ENCODE assay signal across 19 cellular contexts in the genomic region with DNA sequence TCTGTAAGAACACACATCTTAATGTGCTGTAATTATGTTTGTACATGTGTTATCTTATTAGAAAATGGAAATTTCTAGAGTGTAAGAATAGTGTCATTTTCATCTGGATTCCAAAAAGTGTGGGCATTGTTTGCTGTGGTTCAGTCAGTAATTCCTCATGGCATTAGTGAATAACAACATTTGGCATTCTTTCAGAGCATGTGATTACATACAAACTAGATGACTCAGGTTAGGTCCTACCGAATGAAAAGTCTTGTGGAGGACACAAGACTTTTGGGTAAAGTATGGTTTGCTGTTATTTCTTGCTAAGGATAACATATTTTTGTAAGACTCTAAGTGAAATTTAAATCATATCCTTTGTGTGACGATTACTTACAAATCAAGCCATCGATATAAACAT.
DNase-seq lines count a peak whose midpoint lies in the region; ATAC-seq and TF ChIP-seq lines count a peak whose summit lies in the region.
"Had no signal": no experiment of that assay in that cellular context is flagged by ENCODE, and none has a peak within 500 bp of the region (broad histone marks: within the 10 kb centered on the region; RNA-seq: fewer than 3 reads in every experiment).

No MANE protein-coding gene starts in this region.

- H3K4me3 ChIP-seq in AG04450 (ENCODE audit: low read depth, low read length) (no peak overlapping the region), choroid plexus epithelial cell (ENCODE audit: low read depth, low read length) (no peak overlapping the region), mesenchymal stem cell (ENCODE audit: insufficient read depth in 1 of 2, low read depth in 1 of 2, low read length in 2 of 2) (no peak overlapping the region)
- H3K4me3 ChIP-seq: colonic mucosa, suprapubic skin had no signal

- POLR2A ChIA-PET in AG04450 (lab: Yijun Ruan, JAX), result no interaction called here

- no peak overlapping the region for H4K8ac ChIP-seq in mesenchymal stem cell (ENCODE audit: low read length)

- H3K9ac ChIP-seq in mesenchymal stem cell (ENCODE audit: low read length), result no peak overlapping the region

- no peak overlapping the region for H2BK12ac ChIP-seq in mesenchymal stem cell (ENCODE audit: low read length in 2 of 2)

- CTCF ChIA-PET in AG04450 (lab: Charles Lee), result no interaction called here

- no peak overlapping the region for H2BK15ac ChIP-seq in mesenchymal stem cell (ENCODE audit: low read depth, poor library complexity, severe bottlenecking)

- no peak overlapping the region for H3K14ac ChIP-seq in mesenchymal stem cell (ENCODE audit: low read length in 2 of 2)

- H3K9me3 ChIP-seq in AG04450 (ENCODE audit: control insufficient read depth, insufficient read depth, low read length) (no peaks in the 10 kb centered on the region), mesenchymal stem cell (ENCODE audit: control insufficient read depth, low read length) (peaks cover 5% of the 10 kb centered on the region)
- H3K9me3 ChIP-seq: colonic mucosa had no signal

- ATAC-seq in HG02970 (IDR thresholded peaks at IDR 0.05; ENCODE audit: low FRiP score, unreplicated experiment) (no peak), GM21576 (IDR thresholded peaks at IDR 0.05; ENCODE audit: unreplicated experiment) (no peak)
- ATAC-seq: T-helper 17 cell had no signal

- DNase-seq in AG04450 (ENCODE audit: low read depth, low spot score) (peak; percentile 13), LHCN-M2 (ENCODE audit: low read depth) (peak; percentile 68), choroid plexus epithelial cell (ENCODE audit: low read depth) (peak; percentile 67), mesenchymal stem cell (peak; percentile 5), cortex of kidney (lab: John Stamatoyannopoulos, UW) (no peak), cardiac septum (ENCODE audit: low spot score) (no peak)
- DNase-seq: activated CD4-positive, alpha-beta T cell treated with anti-CD3 and anti-CD28 coated beads, Interleukin-2, amount 50 U/mL, for 48 hours; activated gamma-delta T cell treated with Interleukin-2 at 50 U/mL for 16 hours; aorta; colonic mucosa; glutamatergic neuron; Karpas-422; NCI-H526 treated with DMSO at 0.1 percent for 48 hours; SIG-M5; T-helper 17 cell had no signal

- H3K4ac ChIP-seq in mesenchymal stem cell (ENCODE audit: low read depth in 1 of 2, low read length in 2 of 2), result no peak overlapping the region

- no peak for TF ChIP-seq CTCF in AG04450 (IDR thresholded peaks at IDR 0.05; ENCODE audit: low read depth, low read length)
- no peak for TF ChIP-seq CTCF in choroid plexus epithelial cell (conservative IDR thresholded peaks at IDR 0.05; ENCODE audit: low read depth, low read length)

- no peak overlapping the region for H2BK5ac ChIP-seq in mesenchymal stem cell (ENCODE audit: low read depth, low read length, poor library complexity, severe bottlenecking)

- H2AFZ ChIP-seq in mesenchymal stem cell (ENCODE audit: low read depth, low read length), result no peak overlapping the region

- H4K91ac ChIP-seq in mesenchymal stem cell (ENCODE audit: low read length), result no peak overlapping the region

- H3K27ac ChIP-seq in AG04450 (ENCODE audit: low read depth, low read length) (no peak overlapping the region), mesenchymal stem cell (ENCODE audit: low read length, poor library complexity, severe bottlenecking) (no peak overlapping the region)
- H3K27ac ChIP-seq: colonic mucosa, suprapubic skin, VCaP had no signal

- WGBS in mesenchymal stem cell, result 17% methylated on average over 1 of the region's 3 CpGs

- H3K27me3 ChIP-seq in AG04450 (ENCODE audit: control insufficient read depth, insufficient read depth, low read length) (no peaks in the 10 kb centered on the region), mesenchymal stem cell (ENCODE audit: control insufficient read depth in 1 of 2, insufficient read depth in 1 of 2, low read length in 2 of 2) (no peaks in the 10 kb centered on the region)
- H3K27me3 ChIP-seq: colonic mucosa, suprapubic skin had no signal

- H2BK120ac ChIP-seq in mesenchymal stem cell (ENCODE audit: low read depth, low read length), result no peak overlapping the region

- no peaks in the 10 kb centered on the region for H3K79me1 ChIP-seq in mesenchymal stem cell (replicated peaks; ENCODE audit: low read length, poor library complexity, severe bottlenecking)

- no peaks in the 10 kb centered on the region for H3K4me1 ChIP-seq in mesenchymal stem cell (ENCODE audit: control insufficient read depth, insufficient read depth, low read depth, low read length)
- H3K4me1 ChIP-seq: colonic mucosa, suprapubic skin had no signal

- no peak overlapping the region for H3K23ac ChIP-seq in mesenchymal stem cell (ENCODE audit: low read length in 2 of 2)

- H2AK5ac ChIP-seq in mesenchymal stem cell (ENCODE audit: low read length, severe bottlenecking), result no peak overlapping the region

- no peaks in the 10 kb centered on the region for H3K36me3 ChIP-seq in mesenchymal stem cell (ENCODE audit: control insufficient read depth in 1 of 2, insufficient read depth in 2 of 2, low read depth in 1 of 2, low read length in 2 of 2)
- H3K36me3 ChIP-seq: colonic mucosa, suprapubic skin had no signal

- intact Hi-C loops in cardiac septum (cut with DNase I), result no loop called here

- no peak overlapping the region for H3K18ac ChIP-seq in mesenchymal stem cell (ENCODE audit: low read depth in 1 of 2, low read length in 2 of 2)

- no peak overlapping the region for H3K4me2 ChIP-seq in mesenchymal stem cell (ENCODE audit: low read length, poor library complexity, severe bottlenecking)

Comparison
In these comparisons a context has a peak if more than half of its experiments do, and no peak if none do; other contexts are left out.
1. DNase-seq: peak in AG04450 (single experiment), LHCN-M2 (single experiment), choroid plexus epithelial cell (single experiment) and mesenchymal stem cell (single experiment); none in cortex of kidney (single experiment) and cardiac septum (single experiment).